1 cellular context compared by ENCODE assay signal in the genomic region with DNA sequence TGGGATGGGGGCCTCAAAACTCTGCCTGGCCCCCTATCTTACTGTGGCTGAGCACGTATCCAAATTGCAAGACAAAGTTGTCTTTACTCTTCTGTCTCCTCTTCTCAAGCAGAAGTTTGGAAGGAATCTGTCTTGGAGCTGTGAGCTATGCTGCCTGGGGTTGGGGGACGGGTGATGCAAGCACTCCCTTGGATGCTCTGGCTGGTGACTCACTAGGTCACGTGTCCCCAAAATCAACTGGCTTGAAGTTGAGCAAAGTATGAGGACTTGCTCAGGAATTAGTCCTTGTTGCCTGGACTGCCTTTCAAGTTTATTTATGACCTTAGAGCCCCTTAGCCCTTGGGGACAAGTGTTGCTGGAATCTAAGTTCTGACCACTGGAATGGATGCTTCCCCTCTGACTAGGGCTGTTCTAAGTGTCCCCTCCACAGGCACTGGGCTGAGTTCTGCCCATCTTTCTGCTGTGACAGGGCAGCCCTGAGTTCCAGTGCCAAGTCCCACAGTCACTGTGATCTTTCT.
TF ChIP-seq lines count a peak whose summit lies in the region.

No MANE protein-coding gene starts in this region.

TF ChIP-seq in K562, 482 proteins besides CTCF, POLR2A, EP300 and RAD21 (continued from another document and continues in another):
- TF ChIP-seq SMAD1 (IDR thresholded peaks at IDR 0.05; ENCODE audit: low read depth, low read length, partially characterized antibody), result no peak
- no peak for TF ChIP-seq LCOR (CRISPR knock-in tag; IDR thresholded peaks at IDR 0.05)
- TF ChIP-seq, protein P1, sequence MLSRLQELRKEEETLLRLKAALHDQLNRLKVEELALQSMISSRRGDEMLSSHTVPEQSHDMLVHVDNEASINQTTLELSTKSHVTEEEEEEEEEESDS (CRISPR knock-in tag; IDR thresholded peaks at IDR 0.05), result no peak
- TF ChIP-seq GTF2F1 (IDR thresholded peaks at IDR 0.05; ENCODE audit: low read depth, low read length), result no peak
- no peak for TF ChIP-seq FOXM1 (IDR thresholded peaks at IDR 0.05; ENCODE audit: low read depth)
- TF ChIP-seq FOXM1 (CRISPR knock-in tag; IDR thresholded peaks at IDR 0.05; ENCODE audit: low read depth), result no peak
- no peak for TF ChIP-seq SP2 (IDR thresholded peaks at IDR 0.05; ENCODE audit: extremely low read depth, low read depth, low read length, poor library complexity, severe bottlenecking)
- TF ChIP-seq, protein P2, sequence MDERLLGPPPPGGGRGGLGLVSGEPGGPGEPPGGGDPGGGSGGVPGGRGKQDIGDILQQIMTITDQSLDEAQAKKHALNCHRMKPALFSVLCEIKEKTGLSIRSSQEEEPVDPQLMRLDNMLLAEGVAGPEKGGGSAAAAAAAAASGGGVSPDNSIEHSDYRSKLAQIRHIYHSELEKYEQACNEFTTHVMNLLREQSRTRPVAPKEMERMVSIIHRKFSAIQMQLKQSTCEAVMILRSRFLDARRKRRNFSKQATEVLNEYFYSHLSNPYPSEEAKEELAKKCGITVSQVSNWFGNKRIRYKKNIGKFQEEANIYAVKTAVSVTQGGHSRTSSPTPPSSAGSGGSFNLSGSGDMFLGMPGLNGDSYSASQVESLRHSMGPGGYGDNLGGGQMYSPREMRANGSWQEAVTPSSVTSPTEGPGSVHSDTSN (CRISPR knock-in tag; IDR thresholded peaks at IDR 0.05; ENCODE audit: low read depth), result no peak
- TF ChIP-seq, protein P2 (tag; conservative IDR thresholded peaks at IDR 0.05; ENCODE audit: low read depth), result no peak
- TF ChIP-seq, protein P3, sequence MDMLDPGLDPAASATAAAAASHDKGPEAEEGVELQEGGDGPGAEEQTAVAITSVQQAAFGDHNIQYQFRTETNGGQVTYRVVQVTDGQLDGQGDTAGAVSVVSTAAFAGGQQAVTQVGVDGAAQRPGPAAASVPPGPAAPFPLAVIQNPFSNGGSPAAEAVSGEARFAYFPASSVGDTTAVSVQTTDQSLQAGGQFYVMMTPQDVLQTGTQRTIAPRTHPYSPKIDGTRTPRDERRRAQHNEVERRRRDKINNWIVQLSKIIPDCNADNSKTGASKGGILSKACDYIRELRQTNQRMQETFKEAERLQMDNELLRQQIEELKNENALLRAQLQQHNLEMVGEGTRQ (CRISPR knock-in tag; IDR thresholded peaks at IDR 0.05), result peak; percentile 91
- no peak for TF ChIP-seq HNRNPK (IDR thresholded peaks at IDR 0.05; ENCODE audit: low read depth, low read length, poor library complexity, severe bottlenecking)
- TF ChIP-seq, protein P4, sequence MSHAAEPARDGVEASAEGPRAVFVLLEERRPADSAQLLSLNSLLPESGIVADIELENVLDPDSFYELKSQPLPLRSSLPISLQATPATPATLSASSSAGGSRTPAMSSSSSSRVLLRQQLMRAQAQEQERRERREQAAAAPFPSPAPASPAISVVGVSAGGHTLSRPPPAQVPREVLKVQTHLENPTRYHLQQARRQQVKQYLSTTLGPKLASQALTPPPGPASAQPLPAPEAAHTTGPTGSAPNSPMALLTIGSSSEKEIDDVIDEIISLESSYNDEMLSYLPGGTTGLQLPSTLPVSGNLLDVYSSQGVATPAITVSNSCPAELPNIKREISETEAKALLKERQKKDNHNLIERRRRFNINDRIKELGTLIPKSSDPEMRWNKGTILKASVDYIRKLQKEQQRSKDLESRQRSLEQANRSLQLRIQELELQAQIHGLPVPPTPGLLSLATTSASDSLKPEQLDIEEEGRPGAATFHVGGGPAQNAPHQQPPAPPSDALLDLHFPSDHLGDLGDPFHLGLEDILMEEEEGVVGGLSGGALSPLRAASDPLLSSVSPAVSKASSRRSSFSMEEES (CRISPR knock-in tag; IDR thresholded peaks at IDR 0.05), result peak; percentile 78
- TF ChIP-seq, protein P5, sequence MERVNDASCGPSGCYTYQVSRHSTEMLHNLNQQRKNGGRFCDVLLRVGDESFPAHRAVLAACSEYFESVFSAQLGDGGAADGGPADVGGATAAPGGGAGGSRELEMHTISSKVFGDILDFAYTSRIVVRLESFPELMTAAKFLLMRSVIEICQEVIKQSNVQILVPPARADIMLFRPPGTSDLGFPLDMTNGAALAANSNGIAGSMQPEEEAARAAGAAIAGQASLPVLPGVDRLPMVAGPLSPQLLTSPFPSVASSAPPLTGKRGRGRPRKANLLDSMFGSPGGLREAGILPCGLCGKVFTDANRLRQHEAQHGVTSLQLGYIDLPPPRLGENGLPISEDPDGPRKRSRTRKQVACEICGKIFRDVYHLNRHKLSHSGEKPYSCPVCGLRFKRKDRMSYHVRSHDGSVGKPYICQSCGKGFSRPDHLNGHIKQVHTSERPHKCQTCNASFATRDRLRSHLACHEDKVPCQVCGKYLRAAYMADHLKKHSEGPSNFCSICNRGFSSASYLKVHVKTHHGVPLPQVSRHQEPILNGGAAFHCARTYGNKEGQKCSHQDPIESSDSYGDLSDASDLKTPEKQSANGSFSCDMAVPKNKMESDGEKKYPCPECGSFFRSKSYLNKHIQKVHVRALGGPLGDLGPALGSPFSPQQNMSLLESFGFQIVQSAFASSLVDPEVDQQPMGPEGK (CRISPR knock-in tag; IDR thresholded peaks at IDR 0.05; ENCODE audit: borderline replicate concordance), result no peak
- no peak for TF ChIP-seq KDM1A (IDR thresholded peaks at IDR 0.05)
- TF ChIP-seq DPF2 (IDR thresholded peaks at IDR 0.05), result peak; percentile 54; the same call in 1 of the 2 replicates
- no peak for TF ChIP-seq NEUROD1 (IDR thresholded peaks at IDR 0.05; ENCODE audit: borderline replicate concordance, low read depth, low read length, partially characterized antibody)
- TF ChIP-seq TAF1 (IDR thresholded peaks at IDR 0.05; ENCODE audit: control insufficient read depth, extremely low read depth, insufficient read depth, low read length, severe bottlenecking), result no peak
- TF ChIP-seq, protein P6, sequence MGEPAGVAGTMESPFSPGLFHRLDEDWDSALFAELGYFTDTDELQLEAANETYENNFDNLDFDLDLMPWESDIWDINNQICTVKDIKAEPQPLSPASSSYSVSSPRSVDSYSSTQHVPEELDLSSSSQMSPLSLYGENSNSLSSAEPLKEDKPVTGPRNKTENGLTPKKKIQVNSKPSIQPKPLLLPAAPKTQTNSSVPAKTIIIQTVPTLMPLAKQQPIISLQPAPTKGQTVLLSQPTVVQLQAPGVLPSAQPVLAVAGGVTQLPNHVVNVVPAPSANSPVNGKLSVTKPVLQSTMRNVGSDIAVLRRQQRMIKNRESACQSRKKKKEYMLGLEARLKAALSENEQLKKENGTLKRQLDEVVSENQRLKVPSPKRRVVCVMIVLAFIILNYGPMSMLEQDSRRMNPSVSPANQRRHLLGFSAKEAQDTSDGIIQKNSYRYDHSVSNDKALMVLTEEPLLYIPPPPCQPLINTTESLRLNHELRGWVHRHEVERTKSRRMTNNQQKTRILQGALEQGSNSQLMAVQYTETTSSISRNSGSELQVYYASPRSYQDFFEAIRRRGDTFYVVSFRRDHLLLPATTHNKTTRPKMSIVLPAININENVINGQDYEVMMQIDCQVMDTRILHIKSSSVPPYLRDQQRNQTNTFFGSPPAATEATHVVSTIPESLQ (CRISPR knock-in tag; IDR thresholded peaks at IDR 0.05), result no peak
- TF ChIP-seq MEIS2 (IDR thresholded peaks at IDR 0.05; ENCODE audit: partially characterized antibody), result peak; percentile 4
- TF ChIP-seq, protein P7, sequence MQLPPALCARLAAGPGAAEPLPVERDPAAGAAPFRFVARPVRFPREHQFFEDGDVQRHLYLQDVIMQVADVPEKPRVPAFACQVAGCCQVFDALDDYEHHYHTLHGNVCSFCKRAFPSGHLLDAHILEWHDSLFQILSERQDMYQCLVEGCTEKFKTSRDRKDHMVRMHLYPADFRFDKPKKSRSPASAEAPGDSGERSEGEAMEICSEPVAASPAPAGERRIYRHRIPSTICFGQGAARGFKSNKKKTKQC (CRISPR knock-in tag; IDR thresholded peaks at IDR 0.05), result no peak
- no peak for TF ChIP-seq NELFE (IDR thresholded peaks at IDR 0.05; ENCODE audit: insufficient read depth, insufficient read length)
- TF ChIP-seq, protein P8, sequence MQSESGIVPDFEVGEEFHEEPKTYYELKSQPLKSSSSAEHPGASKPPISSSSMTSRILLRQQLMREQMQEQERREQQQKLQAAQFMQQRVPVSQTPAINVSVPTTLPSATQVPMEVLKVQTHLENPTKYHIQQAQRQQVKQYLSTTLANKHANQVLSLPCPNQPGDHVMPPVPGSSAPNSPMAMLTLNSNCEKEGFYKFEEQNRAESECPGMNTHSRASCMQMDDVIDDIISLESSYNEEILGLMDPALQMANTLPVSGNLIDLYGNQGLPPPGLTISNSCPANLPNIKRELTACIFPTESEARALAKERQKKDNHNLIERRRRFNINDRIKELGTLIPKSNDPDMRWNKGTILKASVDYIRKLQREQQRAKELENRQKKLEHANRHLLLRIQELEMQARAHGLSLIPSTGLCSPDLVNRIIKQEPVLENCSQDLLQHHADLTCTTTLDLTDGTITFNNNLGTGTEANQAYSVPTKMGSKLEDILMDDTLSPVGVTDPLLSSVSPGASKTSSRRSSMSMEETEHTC (IDR thresholded peaks at IDR 0.05), result no peak
- no peak for TF ChIP-seq NFATC3 (IDR thresholded peaks at IDR 0.05)
- TF ChIP-seq JUN (IDR thresholded peaks at IDR 0.05; ENCODE audit: borderline replicate concordance, low read depth, low read length), result peak; percentile 66; the same call in 1 of the 2 replicates
- no peak for TF ChIP-seq JUN (CRISPR knock-in tag; IDR thresholded peaks at IDR 0.05; ENCODE audit: borderline replicate concordance)
- TF ChIP-seq, protein P9, sequence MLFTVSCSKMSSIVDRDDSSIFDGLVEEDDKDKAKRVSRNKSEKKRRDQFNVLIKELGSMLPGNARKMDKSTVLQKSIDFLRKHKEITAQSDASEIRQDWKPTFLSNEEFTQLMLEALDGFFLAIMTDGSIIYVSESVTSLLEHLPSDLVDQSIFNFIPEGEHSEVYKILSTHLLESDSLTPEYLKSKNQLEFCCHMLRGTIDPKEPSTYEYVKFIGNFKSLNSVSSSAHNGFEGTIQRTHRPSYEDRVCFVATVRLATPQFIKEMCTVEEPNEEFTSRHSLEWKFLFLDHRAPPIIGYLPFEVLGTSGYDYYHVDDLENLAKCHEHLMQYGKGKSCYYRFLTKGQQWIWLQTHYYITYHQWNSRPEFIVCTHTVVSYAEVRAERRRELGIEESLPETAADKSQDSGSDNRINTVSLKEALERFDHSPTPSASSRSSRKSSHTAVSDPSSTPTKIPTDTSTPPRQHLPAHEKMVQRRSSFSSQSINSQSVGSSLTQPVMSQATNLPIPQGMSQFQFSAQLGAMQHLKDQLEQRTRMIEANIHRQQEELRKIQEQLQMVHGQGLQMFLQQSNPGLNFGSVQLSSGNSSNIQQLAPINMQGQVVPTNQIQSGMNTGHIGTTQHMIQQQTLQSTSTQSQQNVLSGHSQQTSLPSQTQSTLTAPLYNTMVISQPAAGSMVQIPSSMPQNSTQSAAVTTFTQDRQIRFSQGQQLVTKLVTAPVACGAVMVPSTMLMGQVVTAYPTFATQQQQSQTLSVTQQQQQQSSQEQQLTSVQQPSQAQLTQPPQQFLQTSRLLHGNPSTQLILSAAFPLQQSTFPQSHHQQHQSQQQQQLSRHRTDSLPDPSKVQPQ (CRISPR knock-in tag; IDR thresholded peaks at IDR 0.05; ENCODE audit: borderline replicate concordance), result no peak
- no peak for TF ChIP-seq ZNF212 (CRISPR knock-in tag; IDR thresholded peaks at IDR 0.05)
- TF ChIP-seq RAD51 (IDR thresholded peaks at IDR 0.05; ENCODE audit: borderline replicate concordance, low read depth), result peak; percentile 85
- TF ChIP-seq ZNF3 (CRISPR knock-in tag; IDR thresholded peaks at IDR 0.05), result no peak
- TF ChIP-seq, protein P10, sequence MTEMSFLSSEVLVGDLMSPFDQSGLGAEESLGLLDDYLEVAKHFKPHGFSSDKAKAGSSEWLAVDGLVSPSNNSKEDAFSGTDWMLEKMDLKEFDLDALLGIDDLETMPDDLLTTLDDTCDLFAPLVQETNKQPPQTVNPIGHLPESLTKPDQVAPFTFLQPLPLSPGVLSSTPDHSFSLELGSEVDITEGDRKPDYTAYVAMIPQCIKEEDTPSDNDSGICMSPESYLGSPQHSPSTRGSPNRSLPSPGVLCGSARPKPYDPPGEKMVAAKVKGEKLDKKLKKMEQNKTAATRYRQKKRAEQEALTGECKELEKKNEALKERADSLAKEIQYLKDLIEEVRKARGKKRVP (CRISPR knock-in tag; IDR thresholded peaks at IDR 0.05), result 0 out of 2 replicates have a peak, but pooled peaks have one; percentile 60
- TF ChIP-seq, protein P11, sequence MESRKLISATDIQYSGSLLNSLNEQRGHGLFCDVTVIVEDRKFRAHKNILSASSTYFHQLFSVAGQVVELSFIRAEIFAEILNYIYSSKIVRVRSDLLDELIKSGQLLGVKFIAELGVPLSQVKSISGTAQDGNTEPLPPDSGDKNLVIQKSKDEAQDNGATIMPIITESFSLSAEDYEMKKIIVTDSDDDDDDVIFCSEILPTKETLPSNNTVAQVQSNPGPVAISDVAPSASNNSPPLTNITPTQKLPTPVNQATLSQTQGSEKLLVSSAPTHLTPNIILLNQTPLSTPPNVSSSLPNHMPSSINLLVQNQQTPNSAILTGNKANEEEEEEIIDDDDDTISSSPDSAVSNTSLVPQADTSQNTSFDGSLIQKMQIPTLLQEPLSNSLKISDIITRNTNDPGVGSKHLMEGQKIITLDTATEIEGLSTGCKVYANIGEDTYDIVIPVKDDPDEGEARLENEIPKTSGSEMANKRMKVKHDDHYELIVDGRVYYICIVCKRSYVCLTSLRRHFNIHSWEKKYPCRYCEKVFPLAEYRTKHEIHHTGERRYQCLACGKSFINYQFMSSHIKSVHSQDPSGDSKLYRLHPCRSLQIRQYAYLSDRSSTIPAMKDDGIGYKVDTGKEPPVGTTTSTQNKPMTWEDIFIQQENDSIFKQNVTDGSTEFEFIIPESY (CRISPR knock-in tag; IDR thresholded peaks at IDR 0.05), result no peak
- TF ChIP-seq GATAD2A (IDR thresholded peaks at IDR 0.05), result no peak
- TF ChIP-seq TOE1 (IDR thresholded peaks at IDR 0.05; ENCODE audit: borderline replicate concordance), result peak; percentile 73; the same call in 1 of the 2 replicates
- no peak for TF ChIP-seq TOE1 (CRISPR knock-in tag; IDR thresholded peaks at IDR 0.05; ENCODE audit: borderline replicate concordance, low read depth)
- TF ChIP-seq BHLHE40 (IDR thresholded peaks at IDR 0.05; ENCODE audit: low read length), result peak; percentile 78
- peak; percentile 52; the same call in 1 of the 2 replicates for TF ChIP-seq BACH1 (tag; IDR thresholded peaks at IDR 0.05)
- TF ChIP-seq ZNF79 (CRISPR knock-in tag; IDR thresholded peaks at IDR 0.05; ENCODE audit: low read depth), result no peak
- TF ChIP-seq, protein P12, sequence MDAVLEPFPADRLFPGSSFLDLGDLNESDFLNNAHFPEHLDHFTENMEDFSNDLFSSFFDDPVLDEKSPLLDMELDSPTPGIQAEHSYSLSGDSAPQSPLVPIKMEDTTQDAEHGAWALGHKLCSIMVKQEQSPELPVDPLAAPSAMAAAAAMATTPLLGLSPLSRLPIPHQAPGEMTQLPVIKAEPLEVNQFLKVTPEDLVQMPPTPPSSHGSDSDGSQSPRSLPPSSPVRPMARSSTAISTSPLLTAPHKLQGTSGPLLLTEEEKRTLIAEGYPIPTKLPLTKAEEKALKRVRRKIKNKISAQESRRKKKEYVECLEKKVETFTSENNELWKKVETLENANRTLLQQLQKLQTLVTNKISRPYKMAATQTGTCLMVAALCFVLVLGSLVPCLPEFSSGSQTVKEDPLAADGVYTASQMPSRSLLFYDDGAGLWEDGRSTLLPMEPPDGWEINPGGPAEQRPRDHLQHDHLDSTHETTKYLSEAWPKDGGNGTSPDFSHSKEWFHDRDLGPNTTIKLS (IDR thresholded peaks at IDR 0.05; ENCODE audit: borderline replicate concordance, low read depth), result no peak
- no peak for TF ChIP-seq SNIP1 (IDR thresholded peaks at IDR 0.05; ENCODE audit: low read depth)
- TF ChIP-seq CHD1 (IDR thresholded peaks at IDR 0.05; ENCODE audit: low read length), result no peak
